23 cellular contexts compared by ENCODE assay signal in genomic region chr1:167435484-167435883, GRCh38.
DNase-seq lines count a peak whose midpoint lies in the region; ATAC-seq and TF ChIP-seq lines count a peak whose summit lies in the region.
"Had no signal": no experiment of that assay in that cellular context is flagged by ENCODE, and none has a peak within 500 bp of the region (broad histone marks: within the 10 kb centered on the region; RNA-seq: fewer than 3 reads in every experiment).

No MANE protein-coding gene starts in this region.

- TF ChIP-seq CTCF in esophagus muscularis mucosa (IDR thresholded peaks at IDR 0.05) (no peak), type B pancreatic cell (conservative IDR thresholded peaks at IDR 0.05) (no peak), PC-9 (conservative IDR thresholded peaks at IDR 0.05) (no peak)

- intact Hi-C loops in esophagus muscularis mucosa (cut with DNase I) = no loop called here
- intact Hi-C loops in PC-9 (cut with micrococcal nuclease; ENCODE audit: unreplicated experiment) = no loop called here

- H3K79me2 ChIP-seq in PC-9 (ENCODE audit: low read depth) = no peaks in the 10 kb centered on the region

- 100% methylated on average over 2 of the region's 4 CpGs for WGBS in esophagus muscularis mucosa

- no peak overlapping the region for H2AFZ ChIP-seq in PC-9

- H3K27ac ChIP-seq in esophagus muscularis mucosa (replicated peaks in 1 of 4) (no peak overlapping the region), PC-9 (no peak overlapping the region)
- H3K27ac ChIP-seq: 22Rv1, lower lobe of right lung, SJSA1, stomach had no signal

- peaks cover 37% of the 10 kb centered on the region for H3K4me1 Mint-ChIP-seq in T-helper 1 cell treated with Interleukin-12 subunit alpha and Interleukin-12 subunit beta and Interleukin-4 antibody, amounts not matched to agents 30 μg/mL and 1 μg/mL, for 36 hours (ENCODE audit: low read depth)
- peaks cover 69% of the 10 kb centered on the region for H3K4me1 Mint-ChIP-seq in stimulated activated naive CD8-positive, alpha-beta T cell treated with anti-CD3 and anti-CD28 coated beads, Interleukin-15, Interleukin-2, amounts not matched to agents 100 ng/mL and 50 ng/mL, for 24 hours (ENCODE audit: low read depth)
- peaks cover 17% of the 10 kb centered on the region for H3K4me1 Mint-ChIP-seq in type B pancreatic cell (ENCODE audit: unreplicated experiment)

- no peaks in the 10 kb centered on the region for H3K9me2 ChIP-seq in PC-9 (ENCODE audit: insufficient read depth)

- ATAC-seq in stimulated activated naive CD8-positive, alpha-beta T cell treated with anti-CD3 and anti-CD28 coated beads, Interleukin-15, Interleukin-2, amounts not matched to agents 100 U/mL and 50 U/mL, for 24 hours = no peak
- ATAC-seq: HCT116, lower lobe of right lung had no signal

- no peak overlapping the region for H3K4me3 ChIP-seq in esophagus muscularis mucosa
- H3K4me3 ChIP-seq in PC-9 = no peak overlapping the region
- H3K4me3 ChIP-seq: lower lobe of right lung, SJSA1, stomach had no signal

- BruUV-seq in PC-9 (replicated peaks; lab: Mats Ljungman, UMichigan) = no TSS peak

- no peaks in the 10 kb centered on the region for H3K27me3 Mint-ChIP-seq in T-helper 1 cell treated with Interleukin-12 subunit alpha and Interleukin-12 subunit beta and Interleukin-4 antibody, amounts not matched to agents 30 μg/mL and 1 μg/mL, for 36 hours (ENCODE audit: low read depth)
- no peaks in the 10 kb centered on the region for H3K27me3 Mint-ChIP-seq in stimulated activated naive CD8-positive, alpha-beta T cell treated with anti-CD3 and anti-CD28 coated beads, Interleukin-15, Interleukin-2, amounts not matched to agents 100 ng/mL and 50 ng/mL, for 24 hours
- peaks cover 37% of the 10 kb centered on the region for H3K27me3 Mint-ChIP-seq in type B pancreatic cell

- no peaks in the 10 kb centered on the region for H3F3A ChIP-seq in PC-9 (ENCODE audit: insufficient read depth, low read depth)

- H3K9me3 ChIP-seq in esophagus muscularis mucosa = no peaks in the 10 kb centered on the region
- no peaks in the 10 kb centered on the region for H3K9me3 ChIP-seq in PC-9 (ENCODE audit: insufficient read depth, low read depth)
- H3K9me3 ChIP-seq: lower lobe of right lung, SJSA1, stomach had no signal

- TF ChIP-seq EP300 in esophagus muscularis mucosa (IDR thresholded peaks at IDR 0.05) = no peak

- no peaks in the 10 kb centered on the region for H4K20me1 ChIP-seq in PC-9 (ENCODE audit: insufficient read depth)

- H3K4me3 Mint-ChIP-seq in T-helper 1 cell treated with Interleukin-12 subunit alpha and Interleukin-12 subunit beta and Interleukin-4 antibody, amounts not matched to agents 30 μg/mL and 1 μg/mL, for 36 hours = no peak overlapping the region
- H3K4me3 Mint-ChIP-seq in stimulated activated naive CD8-positive, alpha-beta T cell treated with anti-CD3 and anti-CD28 coated beads, Interleukin-15, Interleukin-2, amounts not matched to agents 100 ng/mL and 50 ng/mL, for 24 hours = no peak overlapping the region
- no peak overlapping the region for H3K4me3 Mint-ChIP-seq in type B pancreatic cell
- H3K4me3 Mint-ChIP-seq: brain had no signal

- H3K36me3 ChIP-seq in esophagus muscularis mucosa (no peaks in the 10 kb centered on the region), PC-9 (ENCODE audit: low read depth) (no peaks in the 10 kb centered on the region)
- H3K36me3 ChIP-seq: lower lobe of right lung, SJSA1, stomach had no signal

- no peaks in the 10 kb centered on the region for H3K9me3 Mint-ChIP-seq in T-helper 1 cell treated with Interleukin-12 subunit alpha and Interleukin-12 subunit beta and Interleukin-4 antibody, amounts not matched to agents 30 μg/mL and 1 μg/mL, for 36 hours
- H3K9me3 Mint-ChIP-seq in stimulated activated naive CD8-positive, alpha-beta T cell treated with anti-CD3 and anti-CD28 coated beads, Interleukin-15, Interleukin-2, amounts not matched to agents 100 ng/mL and 50 ng/mL, for 24 hours = no peaks in the 10 kb centered on the region
- peaks cover 7% of the 10 kb centered on the region for H3K9me3 Mint-ChIP-seq in type B pancreatic cell

- peaks cover 0 to 18% (median 4%) of the 10 kb centered on the region in 4 donors for H3K27me3 ChIP-seq in esophagus muscularis mucosa
- H3K27me3 ChIP-seq in PC-9 (ENCODE audit: insufficient read depth, low read depth) = no peaks in the 10 kb centered on the region

- DNase-seq in T-helper 1 cell (no peak), esophagus muscularis mucosa (ENCODE audit: extremely low spot score) (peak; percentile 85), type B pancreatic cell (ENCODE audit: extremely low spot score, unreplicated experiment) (peak; percentile 51), medulla oblongata (ENCODE audit: extremely low spot score) (no peak), PC-9 (no peak)
- DNase-seq in stimulated activated naive CD8-positive, alpha-beta T cell treated with anti-CD3 and anti-CD28 coated beads, Interleukin-15, Interleukin-2, amounts not matched to agents 100 U/mL and 50 U/mL, for 24 hours = no peak
- DNase-seq: AML-193; COR-L47; DMS79; lower lobe of right lung; NCI-H1417; NCI-H2107; NCI-H510A treated with DMSO at 0.1 percent for 48 hours; stimulated activated CD4-positive, alpha-beta T cell treated with anti-CD3 and anti-CD28 coated beads, Interleukin-2, amount 100 ng/mL, for 48 hours; stomach; T-helper 9 cell; trophoblast cell had no signal

- peak overlapping the region; percentile 63 for H3K27ac Mint-ChIP-seq in T-helper 1 cell treated with Interleukin-12 subunit alpha and Interleukin-12 subunit beta and Interleukin-4 antibody, amounts not matched to agents 30 μg/mL and 1 μg/mL, for 36 hours
- H3K27ac Mint-ChIP-seq in stimulated activated naive CD8-positive, alpha-beta T cell treated with anti-CD3 and anti-CD28 coated beads, Interleukin-15, Interleukin-2, amounts not matched to agents 100 ng/mL and 50 ng/mL, for 24 hours = peak overlapping the region; percentile 79
- no peak overlapping the region for H3K27ac Mint-ChIP-seq in type B pancreatic cell
- H3K27ac Mint-ChIP-seq: brain had no signal

- H3K4me2 ChIP-seq in PC-9 = no peak overlapping the region

- TF ChIP-seq POLR2A in esophagus muscularis mucosa (IDR thresholded peaks at IDR 0.05; ENCODE audit: low read depth) = no peak

- POLR2A ChIA-PET in PC-9 (lab: Charles Lee; ENCODE audit: unreplicated experiment) = no interaction called here

- CTCF ChIA-PET in PC-9 (lab: Charles Lee) = no interaction called here

- peaks cover 54% of the 10 kb centered on the region for H3K36me3 Mint-ChIP-seq in T-helper 1 cell treated with Interleukin-12 subunit alpha and Interleukin-12 subunit beta and Interleukin-4 antibody, amounts not matched to agents 30 μg/mL and 1 μg/mL, for 36 hours (ENCODE audit: low read depth)
- peaks cover 71% of the 10 kb centered on the region for H3K36me3 Mint-ChIP-seq in stimulated activated naive CD8-positive, alpha-beta T cell treated with anti-CD3 and anti-CD28 coated beads, Interleukin-15, Interleukin-2, amounts not matched to agents 100 ng/mL and 50 ng/mL, for 24 hours (ENCODE audit: low read depth)
- no peaks in the 10 kb centered on the region for H3K36me3 Mint-ChIP-seq in type B pancreatic cell
- H3K36me3 Mint-ChIP-seq: brain had no signal

- H3K4me1 ChIP-seq in esophagus muscularis mucosa = peaks cover 7 to 13% (median 10%) of the 10 kb centered on the region in 4 donors
- no peaks in the 10 kb centered on the region for H3K4me1 ChIP-seq in PC-9 (replicated peaks; ENCODE audit: insufficient read depth)

Comparison
In these comparisons a context has a peak if more than half of its experiments do, and no peak if none do; other contexts are left out.
1. DNase-seq: peak in esophagus muscularis mucosa (single experiment) and type B pancreatic cell (single experiment); none in T-helper 1 cell (0 of 5), stimulated activated naive CD8-positive, alpha-beta T cell treated with anti-CD3 and anti-CD28 coated beads, Interleukin-15, Interleukin-2, amounts not matched to agents 100 U/mL and 50 U/mL, for 24 hours (single experiment), medulla oblongata (single experiment) and PC-9 (0 of 2).